11 cellular contexts compared by ENCODE assay signal in the genomic region with DNA sequence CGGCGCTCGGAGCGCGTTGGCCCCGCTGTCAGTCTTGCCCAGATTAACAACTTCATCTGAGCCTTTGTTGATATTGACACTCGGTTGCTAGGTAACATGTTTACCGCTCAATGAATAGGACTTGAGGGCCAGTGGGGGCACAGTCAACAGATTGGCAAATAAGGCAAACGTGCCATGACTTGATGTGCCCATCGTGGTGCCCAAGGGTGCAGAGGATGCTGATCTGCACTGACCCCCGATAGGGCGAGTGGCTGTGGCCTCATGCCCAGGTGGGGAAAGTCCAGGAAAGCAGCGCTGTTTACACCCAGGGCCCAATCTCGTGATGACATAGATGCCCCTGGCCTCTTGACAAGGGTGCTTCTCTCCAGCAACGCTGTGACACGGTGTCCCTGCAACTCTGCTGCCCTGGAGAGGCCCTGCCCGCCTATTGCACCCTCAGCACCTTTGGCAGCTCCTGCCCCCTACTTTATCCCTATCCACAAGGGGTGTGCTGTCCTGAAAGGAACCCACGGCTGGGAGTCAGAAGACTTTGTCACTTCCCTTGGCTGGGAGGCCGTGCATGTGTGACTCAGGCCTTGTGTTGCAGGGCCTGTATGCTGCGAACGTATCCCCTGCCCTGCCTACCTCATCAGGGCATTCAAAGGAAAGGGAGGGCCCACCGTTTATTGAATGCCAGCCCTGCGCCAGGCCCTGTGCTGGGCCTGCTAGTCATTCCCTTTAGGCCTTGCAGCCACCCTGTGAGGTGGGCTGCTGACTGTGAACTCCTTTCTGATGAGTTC.
DNase-seq lines count a peak whose midpoint lies in the region; ATAC-seq, FAIRE-seq and TF ChIP-seq lines count a peak whose summit lies in the region.
"Had no signal": no experiment of that assay in that cellular context is flagged by ENCODE, and none has a peak within 500 bp of the region (broad histone marks: within the 10 kb centered on the region; RNA-seq: fewer than 3 reads in every experiment).

No MANE protein-coding gene starts in this region.

- H3K36me3 Mint-ChIP-seq in activated naive CD4-positive, alpha-beta T cell treated with anti-CD3 and anti-CD28 coated beads, Interleukin-2, amount 10 ng/mL, durations not matched to agents 7 days and 5 days = no peaks in the 10 kb centered on the region
- H3K36me3 Mint-ChIP-seq in activated naive CD4-positive, alpha-beta T cell treated with anti-CD3 and anti-CD28 coated beads for 36 hours (ENCODE audit: low read depth) = no peaks in the 10 kb centered on the region
- H3K36me3 Mint-ChIP-seq in Caco-2 (ENCODE audit: insufficient read depth, unreplicated experiment) = no peaks in the 10 kb centered on the region
- H3K36me3 Mint-ChIP-seq: naive thymus-derived CD4-positive, alpha-beta T cell had no signal

- peaks cover 6% of the 10 kb centered on the region for H3K27me3 Mint-ChIP-seq in activated naive CD4-positive, alpha-beta T cell treated with anti-CD3 and anti-CD28 coated beads, Interleukin-2, amount 10 ng/mL, durations not matched to agents 7 days and 5 days
- H3K27me3 Mint-ChIP-seq in activated naive CD4-positive, alpha-beta T cell treated with anti-CD3 and anti-CD28 coated beads for 36 hours (ENCODE audit: low read depth) = no peaks in the 10 kb centered on the region
- no peaks in the 10 kb centered on the region for H3K27me3 Mint-ChIP-seq in Caco-2 (ENCODE audit: insufficient read depth, unreplicated experiment)

- CTCF ChIA-PET in activated naive CD4-positive, alpha-beta T cell treated with anti-CD3 and anti-CD28 coated beads, Interleukin-2, amount 10 ng/mL, durations not matched to agents 7 days and 5 days (lab: Charles Lee) = no interaction called here
- CTCF ChIA-PET in activated naive CD4-positive, alpha-beta T cell treated with anti-CD3 and anti-CD28 coated beads for 36 hours (lab: Charles Lee) = no interaction called here
- CTCF ChIA-PET in Caco-2 (lab: Charles Lee) = no interaction called here

- H3K4me3 ChIP-seq in adipocyte (ENCODE audit: low read length) = no peak overlapping the region
- no peak overlapping the region for H3K4me3 ChIP-seq in right cardiac atrium (ENCODE audit: low read length)
- H3K4me3 ChIP-seq in Caco-2 (ENCODE audit: low read depth, low read length) = no peak overlapping the region
- H3K4me3 ChIP-seq: breast epithelium had no signal

- BruUV-seq in Caco-2 (replicated peaks; lab: Mats Ljungman, UMichigan) = no TSS peak

- WGBS in right cardiac atrium = 55% methylated on average over 23 of the region's 23 CpGs

- H3K4me1 ChIP-seq in adipocyte (ENCODE audit: control insufficient read depth, insufficient read depth, low read length) (no peaks in the 10 kb centered on the region), right cardiac atrium (ENCODE audit: control insufficient read depth, insufficient read depth, low read length) (peaks cover 3% of the 10 kb centered on the region), Caco-2 (no peaks in the 10 kb centered on the region)

- H3K9me3 Mint-ChIP-seq in activated naive CD4-positive, alpha-beta T cell treated with anti-CD3 and anti-CD28 coated beads, Interleukin-2, amount 10 ng/mL, durations not matched to agents 7 days and 5 days = no peaks in the 10 kb centered on the region
- H3K9me3 Mint-ChIP-seq in activated naive CD4-positive, alpha-beta T cell treated with anti-CD3 and anti-CD28 coated beads for 36 hours = no peaks in the 10 kb centered on the region
- no peaks in the 10 kb centered on the region for H3K9me3 Mint-ChIP-seq in Caco-2 (ENCODE audit: unreplicated experiment)
- H3K9me3 Mint-ChIP-seq: naive thymus-derived CD4-positive, alpha-beta T cell had no signal

- intact Hi-C loops in activated naive CD4-positive, alpha-beta T cell treated with anti-CD3 and anti-CD28 coated beads for 36 hours (cut with micrococcal nuclease) = no loop called here
- intact Hi-C loops in right cardiac atrium (cut with DNase I) (no loop called here), Caco-2 (cut with micrococcal nuclease; ENCODE audit: unreplicated experiment) (no loop called here)

- DNase-seq in activated naive CD4-positive, alpha-beta T cell treated with anti-CD3 and anti-CD28 coated beads, Interleukin-2, amount 10 ng/mL, durations not matched to agents 7 days and 5 days = no peak
- DNase-seq in activated naive CD4-positive, alpha-beta T cell treated with anti-CD3 and anti-CD28 coated beads for 36 hours = no peak
- DNase-seq in adipocyte (ENCODE audit: low read depth) (peak; percentile 24), right cardiac atrium (peak; percentile 66 to 84 (median 81)), urothelium cell line (ENCODE audit: low spot score) (peak; percentile 48), Caco-2 (no peak), NCI-H524 treated with DMSO at 0.1 percent for 48 hours (lab: John Stamatoyannopoulos, UW) (no peak)
- DNase-seq: activated CD4-positive, alpha-beta T cell treated with anti-CD3 and anti-CD28 coated beads, Interleukin-2, amount 50 U/mL, for 4 hours; naive thymus-derived CD4-positive, alpha-beta T cell had no signal

- FAIRE-seq in urothelium cell line (lab: Jason Lieb, UNC) = peak; percentile 52

- ATAC-seq in right cardiac atrium (peak; percentile 90 to 92), HG02610 (IDR thresholded peaks at IDR 0.05; ENCODE audit: unreplicated experiment) (no peak)
- ATAC-seq: naive thymus-derived CD4-positive, alpha-beta T cell had no signal

- no peaks in the 10 kb centered on the region for H3K36me3 ChIP-seq in adipocyte (ENCODE audit: control insufficient read depth, insufficient read depth, low read length, severe bottlenecking)
- no peaks in the 10 kb centered on the region for H3K36me3 ChIP-seq in Caco-2 (ENCODE audit: control insufficient read depth, insufficient read depth, low read length)
- H3K36me3 ChIP-seq: breast epithelium had no signal

- H3K27ac Mint-ChIP-seq in activated naive CD4-positive, alpha-beta T cell treated with anti-CD3 and anti-CD28 coated beads, Interleukin-2, amount 10 ng/mL, durations not matched to agents 7 days and 5 days = peak overlapping the region; percentile 37
- H3K27ac Mint-ChIP-seq in activated naive CD4-positive, alpha-beta T cell treated with anti-CD3 and anti-CD28 coated beads for 36 hours = no peak overlapping the region
- H3K27ac Mint-ChIP-seq in Caco-2 (ENCODE audit: unreplicated experiment) = no peak overlapping the region
- H3K27ac Mint-ChIP-seq: naive thymus-derived CD4-positive, alpha-beta T cell had no signal

- peak overlapping the region; percentile 50 for H3K27ac ChIP-seq in right cardiac atrium (ENCODE audit: low read length)
- H3K27ac ChIP-seq: breast epithelium had no signal

- H3K4me3 Mint-ChIP-seq in activated naive CD4-positive, alpha-beta T cell treated with anti-CD3 and anti-CD28 coated beads, Interleukin-2, amount 10 ng/mL, durations not matched to agents 7 days and 5 days = no peak overlapping the region
- no peak overlapping the region for H3K4me3 Mint-ChIP-seq in activated naive CD4-positive, alpha-beta T cell treated with anti-CD3 and anti-CD28 coated beads for 36 hours
- no peak overlapping the region for H3K4me3 Mint-ChIP-seq in Caco-2 (ENCODE audit: unreplicated experiment)
- H3K4me3 Mint-ChIP-seq: naive thymus-derived CD4-positive, alpha-beta T cell had no signal

- no peak for TF ChIP-seq CTCF in Caco-2 (IDR thresholded peaks at IDR 0.05; ENCODE audit: insufficient read depth in 1 of 2, low read depth in 1 of 2, low read length in 1 of 2, severe bottlenecking in 1 of 2, unreplicated experiment in 1 of 2)

- peaks cover 12% of the 10 kb centered on the region for H3K27me3 ChIP-seq in adipocyte (replicated peaks; ENCODE audit: control insufficient read depth, insufficient read depth, low read length)
- H3K27me3 ChIP-seq in right cardiac atrium (ENCODE audit: control insufficient read depth, insufficient read depth) = no peaks in the 10 kb centered on the region
- no peaks in the 10 kb centered on the region for H3K27me3 ChIP-seq in Caco-2 (replicated peaks; ENCODE audit: control insufficient read depth, insufficient read depth, low read length)
- H3K27me3 ChIP-seq: breast epithelium had no signal

- H3K4me1 Mint-ChIP-seq in activated naive CD4-positive, alpha-beta T cell treated with anti-CD3 and anti-CD28 coated beads, Interleukin-2, amount 10 ng/mL, durations not matched to agents 7 days and 5 days = no peaks in the 10 kb centered on the region
- H3K4me1 Mint-ChIP-seq in activated naive CD4-positive, alpha-beta T cell treated with anti-CD3 and anti-CD28 coated beads for 36 hours (ENCODE audit: low read depth) = no peaks in the 10 kb centered on the region
- H3K4me1 Mint-ChIP-seq in Caco-2 (ENCODE audit: low read depth, unreplicated experiment) = no peaks in the 10 kb centered on the region
- H3K4me1 Mint-ChIP-seq: naive thymus-derived CD4-positive, alpha-beta T cell had no signal

- H3K9me3 ChIP-seq in adipocyte (ENCODE audit: control insufficient read depth, low read length) (no peaks in the 10 kb centered on the region), right cardiac atrium (ENCODE audit: control insufficient read depth, low read length) (no peaks in the 10 kb centered on the region), Caco-2 (no peaks in the 10 kb centered on the region)
- H3K9me3 ChIP-seq: breast epithelium had no signal

- no peak overlapping the region for H3K9ac ChIP-seq in adipocyte (ENCODE audit: low read length)

- POLR2A ChIA-PET in Caco-2 (lab: Charles Lee) = no interaction called here

Comparison
In these comparisons a context has a peak if more than half of its experiments do, and no peak if none do; other contexts are left out.
1. DNase-seq: peak in adipocyte (single experiment), right cardiac atrium (3 of 3) and urothelium cell line (single experiment); none in activated naive CD4-positive, alpha-beta T cell treated with anti-CD3 and anti-CD28 coated beads, Interleukin-2, amount 10 ng/mL, durations not matched to agents 7 days and 5 days (single experiment), activated naive CD4-positive, alpha-beta T cell treated with anti-CD3 and anti-CD28 coated beads for 36 hours (single experiment), Caco-2 (0 of 2) and NCI-H524 treated with DMSO at 0.1 percent for 48 hours (single experiment).